22 cellular contexts compared by ENCODE assay signal in the genomic region with DNA sequence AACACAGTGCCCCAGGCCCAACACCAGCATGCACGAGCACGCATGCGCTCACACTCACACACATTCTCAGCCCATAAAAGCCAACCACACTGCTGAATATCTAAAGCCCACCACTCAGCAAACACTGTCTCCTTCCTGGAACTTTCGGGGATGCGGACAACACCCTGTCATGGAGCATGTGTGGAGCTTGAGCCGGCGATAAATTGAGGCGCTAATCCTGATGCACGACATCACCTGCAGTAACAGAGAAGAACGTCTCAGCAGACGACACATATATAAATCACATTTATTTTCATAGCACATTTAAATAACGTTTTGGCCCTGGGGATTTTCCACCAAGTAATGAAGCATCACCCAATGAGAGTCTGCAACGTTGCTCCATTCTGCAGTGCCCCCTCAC.
"Had no signal": no experiment of that assay in that cellular context is flagged by ENCODE, and none has a peak within 500 bp of the region (broad histone marks: within the 10 kb centered on the region; RNA-seq: fewer than 3 reads in every experiment).

No MANE protein-coding gene starts in this region.

- H3K9me3 ChIP-seq: SK-N-SH had no signal

- H3K9ac ChIP-seq: KMS-11, SK-N-SH had no signal

- H3K27ac ChIP-seq: KMS-11 had no signal

- H3K9me2 ChIP-seq: SK-N-SH had no signal

- FAIRE-seq: HepG2, RCC 7860 had no signal

- DNase-seq: IMR-90, MV-4-11, NCI-H1048, NCI-H1105, NCI-H1417, NCI-H1436 treated with DMSO at 0.1 percent for 48 hours, NCI-H1694, NCI-H187 treated with DMSO at 0.1 percent for 48 hours, NCI-H2029 treated with DMSO at 0.1 percent for 48 hours, NCI-H2171 treated with DMSO at 0.1 percent for 48 hours, NCI-H345, NCI-H446 treated with DMSO at 0.1 percent for 48 hours, NCI-H510A treated with DMSO at 0.1 percent for 48 hours, NCI-H69, NCI-H774, Right ventricle myocardium superior, RPMI8226, SIG-M5, SK-N-SH had no signal

- ATAC-seq: HepG2 had no signal

- H3K4me2 ChIP-seq: KMS-11, SK-N-SH had no signal
